ENCODE assay signal across 16 cellular contexts in the genomic region with DNA sequence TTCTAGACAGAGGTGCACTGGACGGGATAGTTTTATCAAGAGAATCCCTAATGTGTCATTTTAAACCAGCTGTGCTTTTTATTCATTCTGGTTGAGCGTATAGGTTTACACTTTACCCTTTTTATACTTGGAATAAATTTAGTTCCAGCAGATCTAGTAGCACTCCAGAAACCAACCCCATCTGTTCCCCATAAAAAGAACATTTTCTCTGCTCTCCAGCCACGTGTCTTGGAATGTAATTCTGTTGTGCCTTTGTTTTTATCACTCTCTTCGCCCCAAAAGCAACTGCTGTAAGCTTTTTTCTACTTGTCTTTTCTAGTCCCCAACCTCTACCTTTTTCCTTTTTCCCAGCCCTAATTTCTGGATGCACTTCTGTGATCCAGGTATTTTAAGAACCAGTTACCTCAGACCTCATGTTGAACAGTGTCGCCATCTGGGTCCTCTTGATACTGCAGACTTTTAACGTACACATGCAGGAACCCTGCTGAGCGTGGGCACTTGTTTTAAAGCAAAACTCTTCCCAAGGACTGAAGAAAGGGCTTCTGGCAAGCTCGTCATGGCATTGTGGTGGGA. TPM values are rescaled to one million over a fixed set of nuclear protein-coding genes. Genes with fewer than 3 reads are reported as not detected.
DNase-seq lines count a peak whose midpoint lies in the region; ATAC-seq and TF ChIP-seq lines count a peak whose summit lies in the region.
"Had no signal": no experiment of that assay in that cellular context is flagged by ENCODE, and none has a peak within 500 bp of the region (broad histone marks: within the 10 kb centered on the region; RNA-seq: fewer than 3 reads in every experiment).

No MANE protein-coding gene starts in this region.

- POLR2A ChIA-PET in SK-N-SH (lab: Yijun Ruan, JAX), result no interaction called here

- TF ChIP-seq EP300 in SK-N-SH (IDR thresholded peaks at IDR 0.05; ENCODE audit: borderline replicate concordance in 1 of 2, low read depth in 1 of 2, low read length in 1 of 2), result no peak

- peaks cover 3% of the 10 kb centered on the region for H3F3A ChIP-seq in SK-N-SH (replicated peaks; ENCODE audit: insufficient read depth)

- H3K27ac ChIP-seq in SK-N-MC (peak overlapping the region; percentile 81), SK-N-SH (ENCODE audit: low read depth in 2 of 2, low read length in 1 of 2) (no peak overlapping the region)
- H3K27ac ChIP-seq: SJSA1 had no signal

- H3K9me3 ChIP-seq in SK-N-MC (ENCODE audit: low read depth, low read length) (no peaks in the 10 kb centered on the region), SK-N-SH (no peaks in the 10 kb centered on the region)
- H3K9me3 ChIP-seq: SJSA1 had no signal

- no peak for TF ChIP-seq CTCF in SK-N-SH (IDR thresholded peaks at IDR 0.05)

- no peak overlapping the region for H2AFZ ChIP-seq in SK-N-SH (ENCODE audit: low read depth)

- no peak overlapping the region for H3K4me2 ChIP-seq in SK-N-SH

- H3K9me2 ChIP-seq in SK-N-SH, result no peaks in the 10 kb centered on the region

- H4K20me1 ChIP-seq in SK-N-SH (ENCODE audit: insufficient read depth), result no peaks in the 10 kb centered on the region

- intact Hi-C loops in sciatic nerve (cut with DNase I), result no loop called here

- peak; percentile 64 for ATAC-seq in sciatic nerve
- no peak for ATAC-seq in GM21515 (IDR thresholded peaks at IDR 0.05; ENCODE audit: unreplicated experiment)
- ATAC-seq: PC-3 had no signal

- H3K27me3 ChIP-seq in H7 (ENCODE audit: control insufficient read depth, insufficient read depth, low read length) (no peaks in the 10 kb centered on the region), SK-N-SH (ENCODE audit: insufficient read depth) (no peaks in the 10 kb centered on the region)
- H3K27me3 ChIP-seq: SJSA1 had no signal

- peaks cover 0 to 7% of the 10 kb centered on the region in 2 experiments; a peak in 1 of 4 replicates for H3K4me1 ChIP-seq in SK-N-SH (ENCODE audit: control insufficient read depth in 1 of 2, insufficient read depth in 2 of 2, low read depth in 1 of 2, low read length in 1 of 2)

- H3K36me3 ChIP-seq in SK-N-MC (ENCODE audit: insufficient read depth, low read length) (no peaks in the 10 kb centered on the region), H7 (replicated peaks; ENCODE audit: control insufficient read depth, insufficient read depth, low read length) (peaks cover 1% of the 10 kb centered on the region), SK-N-SH (replicated peaks in 1 of 2; ENCODE audit: control insufficient read depth in 1 of 2, insufficient read depth in 2 of 2, low read length in 1 of 2) (peaks cover 0 to 6% of the 10 kb centered on the region in 2 experiments)
- H3K36me3 ChIP-seq: SJSA1 had no signal

- CTCF ChIA-PET in SK-N-SH (lab: Yijun Ruan, JAX), result interaction anchor here (1.1 to 3.3 kb wide), 8 partner anchors 11 to 354 kb away, joined by 3 to 25 read pairs (median 8); a partner anchor contains a TSS

- peak; percentile 61 for DNase-seq in DMS 273 treated with DMSO at 0.1 percent for 48 hours (lab: John Stamatoyannopoulos, UW)
- no peak for DNase-seq in SK-N-MC (ENCODE audit: low read depth, low spot score)
- DNase-seq in inferior parietal cortex (ENCODE audit: extremely low spot score), result peak; percentile 56
- DNase-seq in sciatic nerve (ENCODE audit: low spot score), result no peak
- DNase-seq in NCI-H2081 (lab: John Stamatoyannopoulos, UW), result no peak
- DNase-seq in H7, result no peak
- no peak for DNase-seq in SK-N-SH
- DNase-seq: CD4-positive, alpha-beta T cell; IMR-90; NCI-H1436; NCI-H2029 treated with DMSO at 0.1 percent for 48 hours; NCI-H345; NCI-H748 treated with DMSO at 0.1 percent for 48 hours; PC-3 had no signal

- WGBS in SK-N-SH (ENCODE audit: low lambda C conversion rate), result 92% methylated on average over 8 of the region's 8 CpGs

- H3K4me3 ChIP-seq in SK-N-MC (peak overlapping the region; percentile 28; the same call in 1 of the 2 replicates), H7 (ENCODE audit: insufficient read depth, low read depth, low read length) (no peak overlapping the region), SK-N-SH (ENCODE audit: low read depth in 2 of 2, low read length in 1 of 2) (no peak overlapping the region)
- H3K4me3 ChIP-seq: SJSA1 had no signal

- H3K9ac ChIP-seq in SK-N-MC (ENCODE audit: insufficient read length) (no peak overlapping the region), SK-N-SH (no peak overlapping the region)

- TF ChIP-seq RAD21 in SK-N-SH (IDR thresholded peaks at IDR 0.05; ENCODE audit: low read length), result no peak

- no peaks in the 10 kb centered on the region for H3K79me2 ChIP-seq in SK-N-SH (ENCODE audit: insufficient read depth)

TF ChIP-seq in SK-N-SH, 30 proteins besides CTCF, POLR2A, EP300 and RAD21:
- no peak for TF ChIP-seq RXRA (IDR thresholded peaks at IDR 0.05; ENCODE audit: borderline replicate concordance, low read depth)
TF ChIP-seq in SK-N-SH: peak in this region for 0.

RNA-seq across cellular contexts. Expression of a gene that starts 5.8 kb away (rescaled TPM):
- total RNA-seq in sciatic nerve, result 16.7 TPM
- total RNA-seq in H7 (2014; rRNA removed; shearing (Covaris generic)), result 3.5 and 5.6 TPM in 2 replicates
- polyA plus RNA-seq in SK-N-SH (2012; rRNA removed), result 6.2 and 8.8 TPM in 2 replicates
- 4.9 and 5.0 TPM in 2 replicates for polyA plus RNA-seq in SK-N-SH (2012; cell fraction: cytosol; rRNA removed)
- 19.3 and 31.0 TPM in 2 replicates for polyA plus RNA-seq in SK-N-SH (2012; cell fraction: nucleus; rRNA removed)

RNA-seq across cellular contexts. Expression of a gene that starts 36.7 kb away (rescaled TPM):
- total RNA-seq in sciatic nerve, result 13.1 TPM
- total RNA-seq in H7 (2014; rRNA removed; shearing (Covaris generic)), result 39.0 and 53.1 TPM in 2 replicates
- 1.4 TPM in 2 replicates for polyA plus RNA-seq in SK-N-SH (2012; rRNA removed)
- 0.72 and 1.0 TPM in 2 replicates for polyA plus RNA-seq in SK-N-SH (2012; cell fraction: cytosol; rRNA removed)
- 2.0 and 2.1 TPM in 2 replicates for polyA plus RNA-seq in SK-N-SH (2012; cell fraction: nucleus; rRNA removed)

Comparison
In these comparisons a context has a peak if more than half of its experiments do, and no peak if none do; other contexts are left out.
1. DNase-seq: peak in DMS 273 treated with DMSO at 0.1 percent for 48 hours (single experiment) and inferior parietal cortex (single experiment); none in SK-N-MC (single experiment), sciatic nerve (single experiment), NCI-H2081 (0 of 2), H7 (single experiment) and SK-N-SH (single experiment).